ENCODE assay signal across 1 cellular context in genomic region chr2:18558458-18558857, GRCh38.
TF ChIP-seq lines count a peak whose summit lies in the region.

No MANE protein-coding gene starts in this region.

TF ChIP-seq in K562, 482 proteins besides CTCF, POLR2A, EP300 and RAD21:
- TF ChIP-seq ETV1 (tag; conservative IDR thresholded peaks at IDR 0.05; ENCODE audit: low read depth) (no peak), NFE2 (IDR thresholded peaks at IDR 0.05; ENCODE audit: low read depth) (peak; percentile 90), CHAMP1 (IDR thresholded peaks at IDR 0.05) (peak; percentile 59; the same call in 1 of the 2 replicates), DPF2 (IDR thresholded peaks at IDR 0.05) (peak; percentile 91), MECOM (CRISPR knock-in tag; IDR thresholded peaks at IDR 0.05) (peak; percentile 67; the same call in 1 of the 2 replicates), NCOR1 (IDR thresholded peaks at IDR 0.05) (peak; percentile 58; the same call in 1 of the 2 replicates), C11orf30 (IDR thresholded peaks at IDR 0.05; ENCODE audit: low read depth) (peak; percentile 95), ARID1B (IDR thresholded peaks at IDR 0.05) (peak; percentile 93), XRCC5 (IDR thresholded peaks at IDR 0.05; ENCODE audit: low read depth, low read length) (no peak), GATAD2B (IDR thresholded peaks at IDR 0.05; ENCODE audit: borderline replicate concordance) (peak; percentile 45; the same call in 1 of the 2 replicates), CTBP1 (IDR thresholded peaks at IDR 0.05; ENCODE audit: borderline replicate concordance) (peak; percentile 53; the same call in 1 of the 2 replicates), SOX6 (IDR thresholded peaks at IDR 0.05) (peak; percentile 99), ZNF143 (CRISPR knock-in tag; IDR thresholded peaks at IDR 0.05) (no peak), MAFF (IDR thresholded peaks at IDR 0.05; ENCODE audit: low read length) (peak; percentile 77), FOS (IDR thresholded peaks at IDR 0.05; ENCODE audit: extremely low read depth, insufficient read length) (no peak), CBFA2T2 (conservative IDR thresholded peaks at IDR 0.05) (peak; percentile 52), MAFK (IDR thresholded peaks at IDR 0.05; ENCODE audit: low read length) (peak; percentile 65; the same call in 1 of the 2 replicates), KLF13 (tag; IDR thresholded peaks at IDR 0.05; ENCODE audit: borderline replicate concordance, low read depth) (no peak), RCOR1 (IDR thresholded peaks at IDR 0.05; ENCODE audit: borderline replicate concordance in 1 of 2, low read depth in 2 of 2, low read length in 2 of 2) (peak in 1 of 2 experiments; percentile 28; a peak in 1 of 4 replicates), LEF1 (IDR thresholded peaks at IDR 0.05) (0 out of 2 replicates have a peak, but pooled peaks have one; percentile 33), KDM1A (IDR thresholded peaks at IDR 0.05) (peak; percentile 54 to 63; a peak in 3 of 4 replicates), HSF4 (CRISPR knock-in tag; IDR thresholded peaks at IDR 0.05; ENCODE audit: borderline replicate concordance) (no peak), MTA1 (IDR thresholded peaks at IDR 0.05; ENCODE audit: borderline replicate concordance) (peak; percentile 68; the same call in 1 of the 2 replicates), SMARCC2 (IDR thresholded peaks at IDR 0.05; ENCODE audit: low read depth) (0 out of 2 replicates have a peak, but pooled peaks have one; percentile 48), TCF3 (CRISPR knock-in tag; IDR thresholded peaks at IDR 0.05) (peak; percentile 74), ZNF347 (CRISPR knock-in tag; IDR thresholded peaks at IDR 0.05; ENCODE audit: low read depth) (no peak), SMARCA4 (IDR thresholded peaks at IDR 0.05) (peak; percentile 86), MXI1 (IDR thresholded peaks at IDR 0.05; ENCODE audit: low read depth, low read length) (no peak), TEAD4 (IDR thresholded peaks at IDR 0.05; ENCODE audit: low read length) (peak; percentile 64), TEAD4 (CRISPR knock-in tag; IDR thresholded peaks at IDR 0.05; ENCODE audit: borderline replicate concordance) (no peak), TAL1 (IDR thresholded peaks at IDR 0.05) (peak; percentile 74), ZEB2 (IDR thresholded peaks at IDR 0.05) (peak; percentile 96), MTA2 (IDR thresholded peaks at IDR 0.05; ENCODE audit: low read depth) (peak; percentile 57), CBFA2T3 (IDR thresholded peaks at IDR 0.05) (peak; percentile 81), CCNT2 (IDR thresholded peaks at IDR 0.05; ENCODE audit: borderline replicate concordance, extremely low read depth, insufficient read length, low read depth, low read length) (peak; percentile 54), POLR2G (IDR thresholded peaks at IDR 0.05; ENCODE audit: low read depth, low read length) (no peak), FOXJ2 (tag; IDR thresholded peaks at IDR 0.05) (0 out of 2 replicates have a peak, but pooled peaks have one; percentile 43), FOSL1 (tag; conservative IDR thresholded peaks at IDR 0.05) (peak; percentile 43; the same call in 1 of the 2 replicates), MAFG (tag; conservative IDR thresholded peaks at IDR 0.05) (peak; percentile 93), NFIC (IDR thresholded peaks at IDR 0.05) (peak; percentile 26; the same call in 1 of the 2 replicates), SMARCE1 (IDR thresholded peaks at IDR 0.05) (peak; percentile 80), CREM (IDR thresholded peaks at IDR 0.05; ENCODE audit: low read depth) (peak; percentile 18; the same call in 1 of the 2 replicates), NBN (IDR thresholded peaks at IDR 0.05; ENCODE audit: low read depth) (no peak), JUND (IDR thresholded peaks at IDR 0.05; ENCODE audit: borderline replicate concordance, low read depth, low read length) (peak; percentile 11; the same call in 1 of the 2 replicates), JUND (tag; IDR thresholded peaks at IDR 0.05; ENCODE audit: borderline replicate concordance, low read depth, low read length) (no peak; the same call in 2 of the 3 replicates), ZNF316 (IDR thresholded peaks at IDR 0.05) (peak; percentile 97), HDAC1 (IDR thresholded peaks at IDR 0.05) (peak; percentile 15 to 34; a peak in 2 of 4 replicates)
- TF ChIP-seq, protein P1, sequence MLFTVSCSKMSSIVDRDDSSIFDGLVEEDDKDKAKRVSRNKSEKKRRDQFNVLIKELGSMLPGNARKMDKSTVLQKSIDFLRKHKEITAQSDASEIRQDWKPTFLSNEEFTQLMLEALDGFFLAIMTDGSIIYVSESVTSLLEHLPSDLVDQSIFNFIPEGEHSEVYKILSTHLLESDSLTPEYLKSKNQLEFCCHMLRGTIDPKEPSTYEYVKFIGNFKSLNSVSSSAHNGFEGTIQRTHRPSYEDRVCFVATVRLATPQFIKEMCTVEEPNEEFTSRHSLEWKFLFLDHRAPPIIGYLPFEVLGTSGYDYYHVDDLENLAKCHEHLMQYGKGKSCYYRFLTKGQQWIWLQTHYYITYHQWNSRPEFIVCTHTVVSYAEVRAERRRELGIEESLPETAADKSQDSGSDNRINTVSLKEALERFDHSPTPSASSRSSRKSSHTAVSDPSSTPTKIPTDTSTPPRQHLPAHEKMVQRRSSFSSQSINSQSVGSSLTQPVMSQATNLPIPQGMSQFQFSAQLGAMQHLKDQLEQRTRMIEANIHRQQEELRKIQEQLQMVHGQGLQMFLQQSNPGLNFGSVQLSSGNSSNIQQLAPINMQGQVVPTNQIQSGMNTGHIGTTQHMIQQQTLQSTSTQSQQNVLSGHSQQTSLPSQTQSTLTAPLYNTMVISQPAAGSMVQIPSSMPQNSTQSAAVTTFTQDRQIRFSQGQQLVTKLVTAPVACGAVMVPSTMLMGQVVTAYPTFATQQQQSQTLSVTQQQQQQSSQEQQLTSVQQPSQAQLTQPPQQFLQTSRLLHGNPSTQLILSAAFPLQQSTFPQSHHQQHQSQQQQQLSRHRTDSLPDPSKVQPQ (CRISPR knock-in tag; IDR thresholded peaks at IDR 0.05; ENCODE audit: borderline replicate concordance), result no peak
